ENCODE assay signal across 14 cellular contexts in the genomic region with DNA sequence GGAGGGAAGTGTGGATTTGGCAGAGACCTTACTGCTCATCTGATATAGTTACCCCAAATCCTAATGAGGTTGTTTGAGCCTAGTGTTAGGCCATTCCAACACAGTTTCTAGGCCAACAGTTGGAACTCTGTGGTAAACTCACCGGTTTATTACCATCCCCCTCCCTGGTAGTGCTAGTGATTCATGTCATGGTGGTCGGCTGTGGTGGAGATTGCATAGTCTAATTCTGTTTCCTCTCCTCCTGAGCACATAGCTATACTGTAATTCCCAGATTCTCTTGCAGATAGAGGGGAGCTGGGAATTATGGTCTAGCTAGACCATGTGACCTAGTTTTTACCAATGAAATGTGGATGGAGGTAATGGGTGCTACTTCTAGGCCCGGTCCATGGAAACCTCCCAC.
DNase-seq lines count a peak whose midpoint lies in the region; ATAC-seq and TF ChIP-seq lines count a peak whose summit lies in the region.
"Had no signal": no experiment of that assay in that cellular context is flagged by ENCODE, and none has a peak within 500 bp of the region (broad histone marks: within the 10 kb centered on the region; RNA-seq: fewer than 3 reads in every experiment).

No MANE protein-coding gene starts in this region.

- POLR2A ChIA-PET in activated CD4-positive, alpha-beta T cell treated with anti-CD3 and anti-CD28 coated beads for 36 hours (lab: Charles Lee) = no interaction called here

- ATAC-seq in activated CD4-positive, alpha-beta T cell treated with anti-CD3 and anti-CD28 coated beads for 36 hours = no peak
- ATAC-seq: A549 had no signal

- H3K27me3 Mint-ChIP-seq in activated CD4-positive, alpha-beta T cell treated with anti-CD3 and anti-CD28 coated beads for 36 hours = no peaks in the 10 kb centered on the region

- H3K36me3 Mint-ChIP-seq in activated CD4-positive, alpha-beta T cell treated with anti-CD3 and anti-CD28 coated beads for 36 hours (ENCODE audit: low read depth) = no peaks in the 10 kb centered on the region

- H3K27ac Mint-ChIP-seq in activated CD4-positive, alpha-beta T cell treated with anti-CD3 and anti-CD28 coated beads for 36 hours = no peak overlapping the region
- H3K27ac Mint-ChIP-seq: CD14-positive monocyte had no signal

- no peak overlapping the region for H3K4me3 ChIP-seq in fibroblast of mammary gland (ENCODE audit: control insufficient read depth, low read depth, low read length)
- H3K4me3 ChIP-seq: A549 had no signal

- CTCF ChIA-PET in activated CD4-positive, alpha-beta T cell treated with anti-CD3 and anti-CD28 coated beads for 36 hours (lab: Charles Lee) = interaction anchor here (1.0 to 1.2 kb wide), 2 partner anchors 11 to 14 kb away, joined by 3 to 11 read pairs; no protein-coding TSS in a partner anchor

- peaks cover 4% of the 10 kb centered on the region for H3K4me1 Mint-ChIP-seq in activated CD4-positive, alpha-beta T cell treated with anti-CD3 and anti-CD28 coated beads for 36 hours

- intact Hi-C loops in activated CD4-positive, alpha-beta T cell treated with anti-CD3 and anti-CD28 coated beads for 36 hours (cut with DNase I, micrococcal nuclease) = no loop called here

- no peak for TF ChIP-seq CTCF in fibroblast of mammary gland (conservative IDR thresholded peaks at IDR 0.05; ENCODE audit: control insufficient read depth, insufficient read depth, low read depth, low read length)

- DNase-seq in HCEC 1CT = peak; percentile 9
- peak; percentile 53 for DNase-seq in MV-4-11 (lab: John Stamatoyannopoulos, UW)
- peak; percentile 11 for DNase-seq in fibroblast of mammary gland (ENCODE audit: low read depth)
- peak; percentile 55 for DNase-seq in renal cortical epithelial cell (ENCODE audit: low read depth)
- no peak for DNase-seq in activated CD4-positive, alpha-beta T cell treated with anti-CD3 and anti-CD28 coated beads for 36 hours
- no peak for DNase-seq in activated CD4-positive, alpha-beta T cell treated with anti-CD3 and anti-CD28 coated beads, Interleukin-2, amount 50 U/mL, for 1 hour
- DNase-seq in NCI-H2171 treated with DMSO at 0.1 percent for 48 hours (lab: John Stamatoyannopoulos, UW) = no peak
- DNase-seq: COR-L47, H7, NCI-H1436 treated with DMSO at 0.1 percent for 48 hours, NCI-H2029 treated with DMSO at 0.1 percent for 48 hours, NCI-H748 treated with DMSO at 0.1 percent for 48 hours had no signal

- H3K4me3 Mint-ChIP-seq in activated CD4-positive, alpha-beta T cell treated with anti-CD3 and anti-CD28 coated beads for 36 hours = no peak overlapping the region
- H3K4me3 Mint-ChIP-seq: CD14-positive monocyte had no signal

- no peaks in the 10 kb centered on the region for H3K9me3 Mint-ChIP-seq in activated CD4-positive, alpha-beta T cell treated with anti-CD3 and anti-CD28 coated beads for 36 hours (ENCODE audit: low read depth)
- H3K9me3 Mint-ChIP-seq: CD14-positive monocyte had no signal

Comparison
In these comparisons a context has a peak if more than half of its experiments do, and no peak if none do; other contexts are left out.
1. DNase-seq: peak in HCEC 1CT (single experiment), MV-4-11 (single experiment), fibroblast of mammary gland (single experiment) and renal cortical epithelial cell (single experiment); none in activated CD4-positive, alpha-beta T cell treated with anti-CD3 and anti-CD28 coated beads for 36 hours (single experiment), activated CD4-positive, alpha-beta T cell treated with anti-CD3 and anti-CD28 coated beads, Interleukin-2, amount 50 U/mL, for 1 hour (single experiment) and NCI-H2171 treated with DMSO at 0.1 percent for 48 hours (single experiment).